18 cellular contexts compared by ENCODE assay signal in the genomic region with DNA sequence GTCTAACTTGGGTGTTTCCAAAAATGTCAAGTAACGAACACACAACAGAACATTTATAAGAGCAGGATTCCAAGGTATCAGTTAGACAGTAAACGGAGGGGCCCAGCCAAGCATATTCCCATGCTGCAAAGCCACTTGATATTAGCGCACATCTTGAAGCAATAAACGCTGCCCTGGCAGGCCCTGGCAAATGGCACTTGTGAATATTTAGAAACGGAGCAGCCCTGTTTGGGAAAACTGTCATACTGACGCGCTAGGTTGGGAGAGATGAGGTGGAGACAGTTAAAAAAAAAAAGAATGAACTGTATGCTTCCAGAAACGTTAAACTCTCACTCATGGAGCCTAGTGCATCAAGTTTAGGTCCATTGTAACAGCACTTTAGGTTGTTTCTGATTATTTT. TPM values are rescaled to one million over a fixed set of nuclear protein-coding genes. Genes with fewer than 3 reads are reported as not detected.
A peak's percentile ranks its signal among the peaks of the same experiment; 100 is the strongest.
DNase-seq lines count a peak whose midpoint lies in the region; ATAC-seq and TF ChIP-seq lines count a peak whose summit lies in the region.
"Had no signal": no experiment of that assay in that cellular context is flagged by ENCODE, and none has a peak within 500 bp of the region (broad histone marks: within the 10 kb centered on the region; RNA-seq: fewer than 3 reads in every experiment).

No MANE protein-coding gene starts in this region.

- no peak for ATAC-seq in HG03469 (IDR thresholded peaks at IDR 0.05; ENCODE audit: unreplicated experiment)
- ATAC-seq: activated T-cell treated with anti-CD3 and anti-CD28 coated beads, Interleukin-2, amount 50 U/mL, for 72 hours; HCT116; lower lobe of right lung had no signal

- intact Hi-C loops in spleen (cut with DNase I; ENCODE audit: low total_unique reads), result no loop called here

- TF ChIP-seq CTCF in RWPE1 (conservative IDR thresholded peaks at IDR 0.05; ENCODE audit: low read depth) (no peak), right atrium auricular region (IDR thresholded peaks at IDR 0.05) (no peak), spleen (IDR thresholded peaks at IDR 0.05 in 8 of 11, conservative IDR thresholded peaks at IDR 0.05 in 3 of 11) (no peak)

- H3K9me3 ChIP-seq in right atrium auricular region, result no peaks in the 10 kb centered on the region
- H3K9me3 ChIP-seq in spleen, result peaks cover 0 to 4% (median 0%) of the 10 kb centered on the region in 8 donors
- H3K9me3 ChIP-seq: lower lobe of right lung, thyroid gland had no signal

- H3K27ac ChIP-seq in RWPE1, result peak overlapping the region; percentile 73
- peak overlapping the region; percentile 60 to 83 for H3K27ac ChIP-seq in right atrium auricular region
- H3K27ac ChIP-seq in spleen, result peak overlapping the region in 5 of 8 donors; percentile 11 to 92 (median 82)
- H3K27ac ChIP-seq: lower lobe of right lung, thyroid gland had no signal

- POLR2A ChIA-PET in RWPE1 (lab: Yijun Ruan, JAX; ENCODE audit: low non-redundant PET), result no interaction called here

- peaks cover 0 to 56% of the 10 kb centered on the region in 2 donors for H3K4me1 ChIP-seq in right atrium auricular region
- peaks cover 0 to 98% (median 42%) of the 10 kb centered on the region in 6 donors for H3K4me1 ChIP-seq in spleen

- H3K27me3 ChIP-seq in right atrium auricular region (no peaks in the 10 kb centered on the region), spleen (replicated peaks in 1 of 7) (no peaks in the 10 kb centered on the region)
- H3K27me3 ChIP-seq: thyroid gland had no signal

- DNase-seq in DMS79 (lab: John Stamatoyannopoulos, UW), result peak; percentile 82
- no peak for DNase-seq in RWPE1 (ENCODE audit: low spot score)
- no peak for DNase-seq in right atrium auricular region (ENCODE audit: low spot score)
- peak; percentile 33 for DNase-seq in spleen
- DNase-seq in AML-193 (lab: John Stamatoyannopoulos, UW), result no peak
- no peak for DNase-seq in activated T-cell treated with anti-CD3 and anti-CD28 coated beads, Interleukin-2, amount 50 U/mL, for 1 hour
- DNase-seq: activated T-cell treated with anti-CD3 and anti-CD28 coated beads, Interleukin-2, amount 50 U/mL, for 72 hours; Caco-2; effector CD8-positive, alpha-beta T cell; immature natural killer cell; lower lobe of right lung; NCI-H2081 treated with DMSO at 0.1 percent for 48 hours; NCI-H526; occipital lobe; stimulated activated CD4-positive, alpha-beta T cell treated with anti-CD3 and anti-CD28 coated beads, Interleukin-15, amount 100 ng/mL, for 24 hours; thyroid gland had no signal

- TF ChIP-seq POLR2A in spleen (IDR thresholded peaks at IDR 0.05), result no peak

- CTCF ChIA-PET in RWPE1 (lab: Yijun Ruan, JAX), result no interaction called here

- H3K36me3 ChIP-seq in right atrium auricular region (no peaks in the 10 kb centered on the region), spleen (peaks cover 0 to 82% (median 6%) of the 10 kb centered on the region in 6 donors)
- H3K36me3 ChIP-seq: thyroid gland had no signal

- H3K4me3 ChIP-seq in right atrium auricular region, result no peak overlapping the region
- H3K4me3 ChIP-seq in spleen, result peak overlapping the region in 1 of 8 donors; percentile 5
- H3K4me3 ChIP-seq: lower lobe of right lung, thyroid gland had no signal

- WGBS in spleen, 5 donors, result 91 to 94% (median 93%) methylated on average over 8 of the region's 8 CpGs

RNA-seq across cellular contexts. Expression of a gene that starts 9.3 kb away (rescaled TPM):
- total RNA-seq in right atrium auricular region, result 100 to 1,000 TPM in 1 of 2 donors, 10 to 100 TPM in 1; 81.8 to 136 TPM
- 100 to 1,000 TPM in 5 of 7 donors, 10 to 100 TPM in 2; 83.2 to 134 (median 106) TPM for total RNA-seq in spleen
- 10 to 100 TPM; 24.1 to 42.9 (median 35.0) TPM for polyA plus RNA-seq in spleen

Comparison
In these comparisons a context has a peak if more than half of its experiments do, and no peak if none do; other contexts are left out.
1. DNase-seq: peak in DMS79 (single experiment) and spleen (single experiment); none in RWPE1 (single experiment), right atrium auricular region (single experiment), AML-193 (0 of 2) and activated T-cell treated with anti-CD3 and anti-CD28 coated beads, Interleukin-2, amount 50 U/mL, for 1 hour (single experiment).
2. Peak in every context shown above with its lines, with median percentiles within 50 percentile points of each other: H3K27ac ChIP-seq.